In the genomic region with DNA sequence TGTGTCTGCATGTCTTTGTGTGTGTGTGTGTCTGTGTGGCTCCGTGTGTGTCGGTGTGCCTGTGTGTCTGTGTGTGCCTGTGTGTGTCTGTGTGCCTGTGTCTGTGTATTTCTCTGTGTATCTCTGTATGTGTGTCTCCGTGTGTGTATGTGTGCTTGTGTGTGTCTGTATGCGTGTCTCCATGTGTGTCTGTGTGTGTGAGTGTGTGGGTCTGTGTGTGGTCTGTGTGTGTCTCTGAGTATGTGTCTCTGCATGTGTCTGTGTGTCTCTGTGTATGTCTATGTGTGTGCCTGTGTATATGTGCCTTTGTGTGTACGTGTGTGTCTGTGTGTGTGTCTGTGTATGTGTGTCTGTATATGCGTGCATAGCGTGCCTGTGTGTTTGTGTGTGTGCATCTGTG, we compare ENCODE assay signal across 21 cellular contexts. TPM values are rescaled to one million over a fixed set of nuclear protein-coding genes. Genes with fewer than 3 reads are reported as not detected.
"Had no signal": no experiment of that assay in that cellular context is flagged by ENCODE, and none has a peak within 500 bp of the region (broad histone marks: within the 10 kb centered on the region; RNA-seq: fewer than 3 reads in every experiment).

No MANE protein-coding gene starts in this region.

- H3K27me3 Mint-ChIP-seq: activated CD4-positive, alpha-beta memory T cell treated with anti-CD3 and anti-CD28 coated beads, Interleukin-2, amount 10 ng/mL, durations not matched to agents 7 days and 5 days; activated CD4-positive, alpha-beta T cell treated with anti-CD3 and anti-CD28 coated beads for 36 hours; activated naive CD4-positive, alpha-beta T cell treated with anti-CD3 and anti-CD28 coated beads, Interleukin-2, amount 10 ng/mL, durations not matched to agents 7 days and 5 days; activated naive CD8-positive, alpha-beta T cell treated with anti-CD3 and anti-CD28 coated beads for 36 hours had no signal

- ATAC-seq: activated CD4-positive, alpha-beta T cell treated with anti-CD3 and anti-CD28 coated beads for 36 hours; PC-3; T-helper 17 cell had no signal

- H3K4me3 Mint-ChIP-seq: activated CD4-positive, alpha-beta memory T cell treated with anti-CD3 and anti-CD28 coated beads, Interleukin-2, amount 10 ng/mL, durations not matched to agents 7 days and 5 days; activated CD4-positive, alpha-beta T cell treated with anti-CD3 and anti-CD28 coated beads for 36 hours; activated naive CD4-positive, alpha-beta T cell treated with anti-CD3 and anti-CD28 coated beads, Interleukin-2, amount 10 ng/mL, durations not matched to agents 7 days and 5 days; activated naive CD8-positive, alpha-beta T cell treated with anti-CD3 and anti-CD28 coated beads for 36 hours; T-helper 17 cell had no signal

- H3K4me1 Mint-ChIP-seq: activated CD4-positive, alpha-beta memory T cell treated with anti-CD3 and anti-CD28 coated beads, Interleukin-2, amount 10 ng/mL, durations not matched to agents 7 days and 5 days; T-helper 17 cell had no signal

- H3K36me3 Mint-ChIP-seq: activated naive CD4-positive, alpha-beta T cell treated with anti-CD3 and anti-CD28 coated beads, Interleukin-2, amount 10 ng/mL, durations not matched to agents 7 days and 5 days; activated naive CD8-positive, alpha-beta T cell treated with anti-CD3 and anti-CD28 coated beads for 36 hours had no signal

- H3K9me3 Mint-ChIP-seq: activated CD4-positive, alpha-beta memory T cell treated with anti-CD3 and anti-CD28 coated beads, Interleukin-2, amount 10 ng/mL, durations not matched to agents 7 days and 5 days; activated naive CD4-positive, alpha-beta T cell treated with anti-CD3 and anti-CD28 coated beads, Interleukin-2, amount 10 ng/mL, durations not matched to agents 7 days and 5 days; activated naive CD8-positive, alpha-beta T cell treated with anti-CD3 and anti-CD28 coated beads for 36 hours; activated T-helper 2 cell treated with anti-CD3 and anti-CD28 coated beads, Interferon-gamma antibody, Interleukin-2, Interleukin-4, amounts not matched to agents 10 μg/mL and 5 μg/mL and 100 μg/mL, durations not matched to agents 14 hours and 24 hours and 36 hours had no signal

- DNase-seq: activated CD4-positive, alpha-beta memory T cell treated with anti-CD3 and anti-CD28 coated beads, Interleukin-2, amount 10 ng/mL, durations not matched to agents 7 days and 5 days; activated CD4-positive, alpha-beta T cell treated with anti-CD3 and anti-CD28 coated beads for 36 hours; activated CD4-positive, alpha-beta T cell treated with anti-CD3 and anti-CD28 coated beads, Interleukin-2, amount 50 U/mL, for 1 hour; activated gamma-delta T cell treated with Interleukin-2 at 50 U/mL for 16 hours; activated naive CD4-positive, alpha-beta T cell treated with anti-CD3 and anti-CD28 coated beads, Interleukin-2, amount 10 ng/mL, durations not matched to agents 7 days and 5 days; activated naive CD8-positive, alpha-beta T cell treated with anti-CD3 and anti-CD28 coated beads for 36 hours; activated T-cell treated with anti-CD3 and anti-CD28 coated beads for 4 hours; activated T-cell treated with anti-CD3 and anti-CD28 coated beads, Interleukin-2, amount 50 U/mL, for 48 hours; central memory CD4-positive, alpha-beta T cell; Karpas-422; MM.1S; NCI-H1105; NCI-H1436; NCI-H187; NCI-H2081 treated with DMSO at 0.1 percent for 48 hours; PC-3; SHP77 treated with DMSO at 0.1 percent for 48 hours; T-helper 17 cell; T-helper 9 cell had no signal

- H3K27ac Mint-ChIP-seq: activated CD4-positive, alpha-beta memory T cell treated with anti-CD3 and anti-CD28 coated beads, Interleukin-2, amount 10 ng/mL, durations not matched to agents 7 days and 5 days; activated CD4-positive, alpha-beta T cell treated with anti-CD3 and anti-CD28 coated beads for 36 hours; activated naive CD4-positive, alpha-beta T cell treated with anti-CD3 and anti-CD28 coated beads, Interleukin-2, amount 10 ng/mL, durations not matched to agents 7 days and 5 days; activated naive CD8-positive, alpha-beta T cell treated with anti-CD3 and anti-CD28 coated beads for 36 hours; activated T-helper 2 cell treated with anti-CD3 and anti-CD28 coated beads, Interferon-gamma antibody, Interleukin-2, Interleukin-4, amounts not matched to agents 10 μg/mL and 5 μg/mL and 100 μg/mL, durations not matched to agents 14 hours and 24 hours and 36 hours; T-helper 17 cell had no signal

RNA-seq across cellular contexts. Expression of a gene that starts 45.2 kb away (rescaled TPM):
- total RNA-seq: activated CD4-positive, alpha-beta memory T cell treated with anti-CD3 and anti-CD28 coated beads, Interleukin-2, amount 10 ng/mL, durations not matched to agents 7 days and 5 days; activated CD8-positive, alpha-beta memory T cell treated with anti-CD3 and anti-CD28 coated beads for 36 hours; activated T-helper 2 cell treated with anti-CD3 and anti-CD28 coated beads, Interferon-gamma antibody, Interleukin-2, Interleukin-4, amounts not matched to agents 10 μg/mL and 5 μg/mL and 100 μg/mL, durations not matched to agents 14 hours and 24 hours and 36 hours; PC-3 had no signal
